In genomic region chr5:139646111-139646510, GRCh38 we compare ENCODE assay signal across 22 cellular contexts. TPM values are rescaled to one million over a fixed set of nuclear protein-coding genes. Genes with fewer than 3 reads are reported as not detected.
DNase-seq lines count a peak whose midpoint lies in the region; ATAC-seq, FAIRE-seq and TF ChIP-seq lines count a peak whose summit lies in the region.
"Had no signal": no experiment of that assay in that cellular context is flagged by ENCODE, and none has a peak within 500 bp of the region (broad histone marks: within the 10 kb centered on the region; RNA-seq: fewer than 3 reads in every experiment).

No MANE protein-coding gene starts in this region.

- peaks cover 77% of the 10 kb centered on the region for H3K4me1 Mint-ChIP-seq in dendritic cell treated with granulocyte-macrophage colony-stimulating factor and Interleukin-4, amounts not matched to agents 40 ng/mL and 50 ng/mL, for 4 days (ENCODE audit: low read depth)
- peaks cover 43% of the 10 kb centered on the region for H3K4me1 Mint-ChIP-seq in neural crest cell

- DNase-seq in H7 = peak; percentile 17
- DNase-seq in neural crest cell (ENCODE audit: low read depth, low spot score) = no peak
- DNase-seq in activated naive CD4-positive, alpha-beta T cell treated with Interleukin-2 at 50 U/mL for 16 hours = no peak
- no peak for DNase-seq in GM19239 (ENCODE audit: insufficient read length, low spot score)
- DNase-seq in NCI-H2227 treated with DMSO at 0.1 percent for 48 hours (lab: John Stamatoyannopoulos, UW) = no peak
- DNase-seq: activated naive CD8-positive, alpha-beta T cell treated with anti-CD3 and anti-CD28 coated beads, Interleukin-2, amount 50 U/mL, for 24 hours; erythroblast; foreskin melanocyte; NCI-H1436; NCI-H2171; OCI-M1; stimulated activated naive CD4-positive, alpha-beta T cell had no signal

- H3K36me3 Mint-ChIP-seq in dendritic cell treated with granulocyte-macrophage colony-stimulating factor and Interleukin-4, amounts not matched to agents 40 ng/mL and 50 ng/mL, for 4 days (ENCODE audit: low read depth) = peaks cover 16% of the 10 kb centered on the region
- no peaks in the 10 kb centered on the region for H3K36me3 Mint-ChIP-seq in neural crest cell (ENCODE audit: low read depth)

- no peaks in the 10 kb centered on the region for H3K36me3 ChIP-seq in BLaER1
- H3K36me3 ChIP-seq in H7 (replicated peaks; ENCODE audit: control insufficient read depth, insufficient read depth, low read length) = no peaks in the 10 kb centered on the region
- H3K36me3 ChIP-seq: tibial artery had no signal

- no peaks in the 10 kb centered on the region for H3K9me3 ChIP-seq in BLaER1
- H3K9me3 ChIP-seq: tibial artery had no signal

- peaks cover 75% of the 10 kb centered on the region for H3K4me1 ChIP-seq in BLaER1

- peaks cover 50% of the 10 kb centered on the region for H3K27me3 Mint-ChIP-seq in dendritic cell treated with granulocyte-macrophage colony-stimulating factor and Interleukin-4, amounts not matched to agents 40 ng/mL and 50 ng/mL, for 4 days
- peaks cover 46% of the 10 kb centered on the region for H3K27me3 Mint-ChIP-seq in neural crest cell (ENCODE audit: low read depth)

- FAIRE-seq in GM19239 (lab: Jason Lieb, UNC) = no peak
- FAIRE-seq: bronchial epithelial cell, GM18507, H54 had no signal

- H3K27me3 ChIP-seq in BLaER1 (no peaks in the 10 kb centered on the region), H7 (ENCODE audit: control insufficient read depth, insufficient read depth, low read length) (peaks cover 16% of the 10 kb centered on the region)
- H3K27me3 ChIP-seq: tibial artery had no signal

- H3K9ac ChIP-seq in BLaER1 = no peak overlapping the region

- peak overlapping the region; percentile 93 for H3K4me2 ChIP-seq in BLaER1

- H3K4me3 ChIP-seq in BLaER1 = no peak overlapping the region
- no peak overlapping the region for H3K4me3 ChIP-seq in H7 (ENCODE audit: insufficient read depth, low read depth, low read length)

- peak overlapping the region; percentile 50 for H3K27ac Mint-ChIP-seq in dendritic cell treated with granulocyte-macrophage colony-stimulating factor and Interleukin-4, amounts not matched to agents 40 ng/mL and 50 ng/mL, for 4 days
- H3K27ac Mint-ChIP-seq in neural crest cell (ENCODE audit: unreplicated experiment) = no peak overlapping the region
- H3K27ac Mint-ChIP-seq: activated naive CD8-positive, alpha-beta T cell treated with anti-CD3 and anti-CD28 coated beads, Interleukin-2, amount 50 U/mL, for 24 hours; activated T-helper 17 cell treated with anti-CD3 and anti-CD28 coated beads, Interleukin-2, amount 50 U/mL, for 72 hours; T-helper 2 cell treated with Interferon-gamma antibody and Interleukin-4, amounts not matched to agents 5 μg/mL and 100 μg/mL, for 36 hours had no signal

- no peak for TF ChIP-seq CTCF in neural crest cell (conservative IDR thresholded peaks at IDR 0.05)

- peaks cover 38% of the 10 kb centered on the region for H4K20me1 ChIP-seq in BLaER1

- ATAC-seq in HG03045 (IDR thresholded peaks at IDR 0.05; ENCODE audit: unreplicated experiment) = no peak
- ATAC-seq: activated naive CD8-positive, alpha-beta T cell treated with anti-CD3 and anti-CD28 coated beads, Interleukin-2, amount 50 U/mL, for 24 hours; activated T-helper 17 cell treated with anti-CD3 and anti-CD28 coated beads, Interleukin-2, amount 50 U/mL, for 72 hours; right cardiac atrium had no signal

- peak overlapping the region; percentile 86 for H3K4me3 Mint-ChIP-seq in dendritic cell treated with granulocyte-macrophage colony-stimulating factor and Interleukin-4, amounts not matched to agents 40 ng/mL and 50 ng/mL, for 4 days
- peak overlapping the region; percentile 89 for H3K4me3 Mint-ChIP-seq in neural crest cell
- H3K4me3 Mint-ChIP-seq: activated naive CD8-positive, alpha-beta T cell treated with anti-CD3 and anti-CD28 coated beads, Interleukin-2, amount 50 U/mL, for 24 hours; activated T-helper 17 cell treated with anti-CD3 and anti-CD28 coated beads, Interleukin-2, amount 50 U/mL, for 72 hours; T-helper 2 cell treated with Interferon-gamma antibody and Interleukin-4, amounts not matched to agents 5 μg/mL and 100 μg/mL, for 36 hours had no signal

- no peak overlapping the region for H3K27ac ChIP-seq in BLaER1
- H3K27ac ChIP-seq: tibial artery had no signal

- intact Hi-C loops in dendritic cell treated with granulocyte-macrophage colony-stimulating factor and Interleukin-4, amounts not matched to agents 40 ng/mL and 50 ng/mL, for 4 days (cut with micrococcal nuclease) = loop anchor here (5.0 kb wide), 1 partner anchor 36 kb away; no protein-coding TSS in a partner anchor

- H3K9me3 Mint-ChIP-seq in dendritic cell treated with granulocyte-macrophage colony-stimulating factor and Interleukin-4, amounts not matched to agents 40 ng/mL and 50 ng/mL, for 4 days = no peaks in the 10 kb centered on the region
- H3K9me3 Mint-ChIP-seq in neural crest cell = no peaks in the 10 kb centered on the region
- H3K9me3 Mint-ChIP-seq: activated naive CD8-positive, alpha-beta T cell treated with anti-CD3 and anti-CD28 coated beads, Interleukin-2, amount 50 U/mL, for 24 hours; activated T-helper 17 cell treated with anti-CD3 and anti-CD28 coated beads, Interleukin-2, amount 50 U/mL, for 72 hours; T-helper 2 cell treated with Interferon-gamma antibody and Interleukin-4, amounts not matched to agents 5 μg/mL and 100 μg/mL, for 36 hours had no signal

RNA-seq across cellular contexts. Expression of gene CXXC5, which starts 2.0 kb away (rescaled TPM):
- total RNA-seq in H7 (2014; rRNA removed; shearing (Covaris generic)) = 150 and 154 TPM in 2 replicates
- total RNA-seq in neural crest cell = 29.2 and 30.4 TPM in 2 replicates
